27 cellular contexts compared by ENCODE assay signal in the genomic region with DNA sequence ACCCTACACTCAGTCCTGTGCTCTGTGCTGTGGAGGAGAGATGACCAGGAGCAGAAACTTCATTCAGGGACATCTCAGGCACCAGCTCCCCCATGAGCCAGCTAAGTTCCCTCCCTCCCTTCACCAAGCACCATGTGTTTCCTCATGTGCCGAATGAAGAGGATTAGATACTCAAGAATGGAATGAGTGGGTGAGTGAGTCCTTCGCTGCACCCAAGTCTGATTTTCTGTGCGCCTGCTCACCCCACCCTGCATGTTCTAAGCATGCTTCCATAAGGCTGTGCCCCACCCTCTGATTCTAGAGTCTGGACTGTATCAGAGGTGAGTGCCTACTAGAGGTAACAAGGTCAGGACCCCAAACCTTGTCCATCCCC. TPM values are rescaled to one million over a fixed set of nuclear protein-coding genes. Genes with fewer than 3 reads are reported as not detected.
DNase-seq lines count a peak whose midpoint lies in the region; ATAC-seq and TF ChIP-seq lines count a peak whose summit lies in the region.
"Had no signal": no experiment of that assay in that cellular context is flagged by ENCODE, and none has a peak within 500 bp of the region (broad histone marks: within the 10 kb centered on the region; RNA-seq: fewer than 3 reads in every experiment).

No MANE protein-coding gene starts in this region.

- intact Hi-C loops in body of pancreas (cut with DNase I) (no loop called here), right lobe of liver (cut with DNase I) (no loop called here), gastrocnemius medialis (cut with DNase I; ENCODE audit: low total_unique reads) (no loop called here)

- no peaks in the 10 kb centered on the region for H3K27me3 ChIP-seq in body of pancreas
- no peaks in the 10 kb centered on the region for H3K27me3 ChIP-seq in right lobe of liver
- H3K27me3 ChIP-seq in gastrocnemius medialis: no peaks in the 10 kb centered on the region
- H3K27me3 ChIP-seq: BLaER1 had no signal

- in situ Hi-C loops in gastrocnemius medialis (cut with MboI; ENCODE audit: low sequenced_read_pairs in 4 of 4): no loop called here

- peaks cover 65% of the 10 kb centered on the region for H3K4me1 ChIP-seq in body of pancreas
- H3K4me1 ChIP-seq in right lobe of liver: peaks cover 0 to 47% (median 19%) of the 10 kb centered on the region in 4 donors
- peaks cover 0 to 22% of the 10 kb centered on the region in 2 donors for H3K4me1 ChIP-seq in gastrocnemius medialis
- H3K4me1 ChIP-seq: BLaER1 had no signal

- H3K4me3 ChIP-seq in body of pancreas (no peak overlapping the region), right lobe of liver (no peak overlapping the region), gastrocnemius medialis (no peak overlapping the region)
- H3K4me3 ChIP-seq: BLaER1 had no signal

- H3K4me1 Mint-ChIP-seq in osteocyte (ENCODE audit: unreplicated experiment): no peaks in the 10 kb centered on the region

- no peaks in the 10 kb centered on the region for H3K27me3 Mint-ChIP-seq in osteocyte (ENCODE audit: unreplicated experiment)

- H3K36me3 ChIP-seq in body of pancreas (replicated peaks in 1 of 2; ENCODE audit: insufficient read depth in 1 of 2, low read depth in 2 of 2) (no peaks in the 10 kb centered on the region), right lobe of liver (peaks cover 0 to 30% (median 8%) of the 10 kb centered on the region in 4 donors), gastrocnemius medialis (no peaks in the 10 kb centered on the region)
- H3K36me3 ChIP-seq: BLaER1 had no signal

- DNase-seq in Ammon's horn (ENCODE audit: low spot score) (peak; percentile 21), body of pancreas (no peak), right lobe of liver (no peak), gastrocnemius medialis (no peak), NCI-H510A (lab: John Stamatoyannopoulos, UW) (no peak), amniotic stem cell (lab: John Stamatoyannopoulos, UW) (no peak), HUDEP-2 (lab: John Stamatoyannopoulos, UW; ENCODE audit: unreplicated experiment in 76 of 76) (no peak), osteocyte (ENCODE audit: extremely low spot score, unreplicated experiment) (no peak)
- DNase-seq: 8988T; CD4-positive, alpha-beta T cell; DMS53; HCEC 1CT; NCI-H1092 treated with DMSO at 0.1 percent for 48 hours; NCI-H1436; NCI-H187; NCI-H2081 treated with DMSO at 0.1 percent for 48 hours; NCI-H2171; NCI-H226; NCI-H526; NCI-H82; Right ventricle myocardium superior; RPMI8226 had no signal

- H3K9me3 ChIP-seq in body of pancreas (no peaks in the 10 kb centered on the region), right lobe of liver (no peaks in the 10 kb centered on the region), gastrocnemius medialis (no peaks in the 10 kb centered on the region)
- H3K9me3 ChIP-seq: BLaER1 had no signal

- H3K27ac ChIP-seq in body of pancreas: peak overlapping the region; percentile 32 to 59 (median 52)
- H3K27ac ChIP-seq in right lobe of liver: peak overlapping the region in 2 of 3 donors; percentile 9 to 53
- H3K27ac ChIP-seq in gastrocnemius medialis: no peak overlapping the region
- H3K27ac ChIP-seq: BLaER1 had no signal

- no peak for TF ChIP-seq CTCF in body of pancreas (IDR thresholded peaks at IDR 0.05)
- no peak for TF ChIP-seq CTCF in right lobe of liver (IDR thresholded peaks at IDR 0.05)
- TF ChIP-seq CTCF in gastrocnemius medialis (IDR thresholded peaks at IDR 0.05 in 4 of 5, conservative IDR thresholded peaks at IDR 0.05 in 1 of 5): no peak
- no peak for TF ChIP-seq CTCF in osteocyte (IDR thresholded peaks at IDR 0.05)

- H3K36me3 Mint-ChIP-seq in osteocyte (ENCODE audit: unreplicated experiment): no peaks in the 10 kb centered on the region

- no peak overlapping the region for H3K27ac Mint-ChIP-seq in osteocyte (ENCODE audit: unreplicated experiment)
- H3K27ac Mint-ChIP-seq: CD4-positive, alpha-beta T cell had no signal

- ATAC-seq in body of pancreas: no peak
- peak in 2 of 4 donors; percentile 8 to 16 for ATAC-seq in right lobe of liver
- ATAC-seq in gastrocnemius medialis: peak; percentile 45 to 69

- 67 to 80% methylated on average over 3 of the region's 3 CpGs for WGBS in body of pancreas, 2 donors
- 72% methylated on average over 3 of the region's 3 CpGs for WGBS in right lobe of liver (ENCODE audit: insufficient coverage, low coverage, low lambda C conversion rate, missing lambda C conversion rate)

- H3K4me3 Mint-ChIP-seq in osteocyte (ENCODE audit: unreplicated experiment): no peak overlapping the region
- H3K4me3 Mint-ChIP-seq: CD4-positive, alpha-beta T cell had no signal

- TF ChIP-seq POLR2A in body of pancreas (IDR thresholded peaks at IDR 0.05) (no peak), right lobe of liver (IDR thresholded peaks at IDR 0.05) (no peak), gastrocnemius medialis (IDR thresholded peaks at IDR 0.05) (no peak)

- H3K9me3 Mint-ChIP-seq in osteocyte (ENCODE audit: unreplicated experiment): no peaks in the 10 kb centered on the region
- H3K9me3 Mint-ChIP-seq: CD4-positive, alpha-beta T cell had no signal

RNA-seq across cellular contexts. Expression of a gene that starts 12.1 kb away (rescaled TPM):
- 100 to 1,000 TPM in 1 of 2 donors, 10 to 100 TPM in 1; 76.0 to 101 TPM for total RNA-seq in body of pancreas
- 100 to 1,000 TPM in 4 of 6 experiments, 10 to 100 TPM in 2; 24.7 to 317 (median 167) TPM for total RNA-seq in right lobe of liver
- total RNA-seq in gastrocnemius medialis: 10 to 100 TPM in 2 of 4 donors, 1 to 10 TPM in 2; 1.8 to 63.2 (median 19.8) TPM
- total RNA-seq in osteocyte: 0.16 TPM in 1 of 2 replicates, not detected in the other
- total RNA-seq: CD4-positive, alpha-beta T cell; G401 had no signal

RNA-seq across cellular contexts. Expression of a gene that starts 18.8 kb away (rescaled TPM):
- 1,000 to 10,000 TPM in 1 of 2 donors, 100 to 1,000 TPM in 1; 396 to 1,783 TPM for total RNA-seq in body of pancreas
- over 10,000 TPM in 2 of 6 experiments, 1,000 to 10,000 TPM in 4; 5,211 to 12,749 (median 8,707) TPM for total RNA-seq in right lobe of liver
- 10 to 100 TPM; 18.3 to 80.9 (median 66.3) TPM for total RNA-seq in gastrocnemius medialis
- total RNA-seq in osteocyte: 1.2 and 1.6 TPM in 2 replicates
- total RNA-seq: CD4-positive, alpha-beta T cell; Daoy; G401; H1 had no signal

RNA-seq across cellular contexts. Expression of a gene that starts 32.1 kb away (rescaled TPM):
- total RNA-seq in body of pancreas (10 to 100 TPM; 42.8 to 57.6 TPM), right lobe of liver (100 to 1,000 TPM in 4 of 6 experiments, 10 to 100 TPM in 2; 41.2 to 204 (median 145) TPM), gastrocnemius medialis (under 1 TPM in 2 of 4 donors, not detected in 2; 0.13 to 0.26 TPM), osteocyte (not detected in 2 replicates)
- total RNA-seq: CD4-positive, alpha-beta T cell; Daoy; G401; H1; Right ventricle myocardium superior; SK-MEL-5 had no signal

Comparison
In these comparisons a context has a peak if more than half of its experiments do, and no peak if none do; other contexts are left out.
1. H3K27ac ChIP-seq: peak in body of pancreas (4 of 4) and right lobe of liver (2 of 3); none in gastrocnemius medialis (0 of 4).
2. RNA of a gene that starts 32.1 kb away (total RNA-seq): 41.2 to 204 TPM in right lobe of liver and 42.8 to 57.6 TPM in body of pancreas; 0.13 to 0.26 TPM in gastrocnemius medialis and not detected in osteocyte; every median in the first group is over 10 times any median in the second.